Comparison of ENCODE assay signal across 18 cellular contexts in the genomic region with DNA sequence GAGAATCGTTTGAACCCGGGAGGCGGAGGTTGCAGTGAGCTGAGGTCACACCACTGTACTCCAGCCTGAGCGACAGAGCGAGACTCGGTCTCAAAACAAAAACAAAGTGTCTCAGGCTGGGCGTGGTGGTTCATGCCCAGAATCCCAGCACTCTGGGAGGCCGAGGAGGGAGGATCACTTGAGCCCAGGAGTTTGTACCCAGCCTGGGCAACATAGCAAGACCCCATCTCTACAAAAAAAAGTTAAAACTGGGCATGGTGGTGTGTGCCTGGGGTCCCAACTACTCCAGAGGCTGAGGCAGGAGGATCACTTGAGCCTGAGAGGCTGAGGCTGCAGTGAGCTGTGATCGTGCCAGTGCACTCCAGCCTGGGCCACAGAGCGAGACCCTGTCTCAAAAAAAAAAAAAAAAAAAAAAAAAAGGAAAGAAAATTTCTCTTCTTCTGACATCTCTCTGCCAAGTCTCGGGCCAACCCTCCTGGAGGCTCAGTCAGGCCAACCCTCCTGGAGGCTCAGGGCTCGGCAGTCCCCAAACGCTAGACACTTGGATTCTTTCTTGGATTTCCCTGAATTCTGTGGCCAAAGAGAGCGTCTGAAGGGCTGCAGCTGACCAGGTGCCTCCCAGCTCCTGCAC. TPM values are rescaled to one million over a fixed set of nuclear protein-coding genes. Genes with fewer than 3 reads are reported as not detected.
DNase-seq lines count a peak whose midpoint lies in the region; FAIRE-seq and TF ChIP-seq lines count a peak whose summit lies in the region.
"Had no signal": no experiment of that assay in that cellular context is flagged by ENCODE, and none has a peak within 500 bp of the region (broad histone marks: within the 10 kb centered on the region; RNA-seq: fewer than 3 reads in every experiment).

No MANE protein-coding gene starts in this region.

- H3K4me1 Mint-ChIP-seq in T-helper 2 cell treated with Interferon-gamma antibody and Interleukin-4, amounts not matched to agents 5 μg/mL and 100 μg/mL, for 36 hours (ENCODE audit: low read depth), result no peaks in the 10 kb centered on the region
- peaks cover 13% of the 10 kb centered on the region for H3K4me1 Mint-ChIP-seq in type B pancreatic cell (ENCODE audit: unreplicated experiment)
- H3K4me1 Mint-ChIP-seq in activated naive CD8-positive, alpha-beta T cell treated with anti-CD3 and anti-CD28 coated beads for 36 hours, result no peaks in the 10 kb centered on the region

- peak overlapping the region; percentile 45 for H3K27ac Mint-ChIP-seq in T-helper 2 cell treated with Interferon-gamma antibody and Interleukin-4, amounts not matched to agents 5 μg/mL and 100 μg/mL, for 36 hours
- H3K27ac Mint-ChIP-seq in type B pancreatic cell, result peak overlapping the region; percentile 90
- H3K27ac Mint-ChIP-seq in activated naive CD8-positive, alpha-beta T cell treated with anti-CD3 and anti-CD28 coated beads for 36 hours, result no peak overlapping the region

- DNase-seq in T-helper 2 cell treated with Interferon-gamma antibody and Interleukin-4, amounts not matched to agents 5 μg/mL and 100 μg/mL, for 36 hours (ENCODE audit: low spot score), result no peak
- DNase-seq in T-helper 2 cell, result no peak
- DNase-seq in kidney, result no peak
- no peak for DNase-seq in type B pancreatic cell (ENCODE audit: extremely low spot score, unreplicated experiment)
- no peak for DNase-seq in activated naive CD8-positive, alpha-beta T cell treated with anti-CD3 and anti-CD28 coated beads for 36 hours
- DNase-seq in NCI-H2081 (lab: John Stamatoyannopoulos, UW), result no peak
- DNase-seq in iPS-NIHi7 (ENCODE audit: extremely low spot score), result no peak
- DNase-seq: activated CD4-positive, alpha-beta T cell treated with anti-CD3 and anti-CD28 coated beads, Interleukin-2, amount 10 ng/mL, durations not matched to agents 7 days and 5 days; activated T-cell treated with anti-CD3 and anti-CD28 coated beads, Interleukin-2, amount 50 U/mL, for 4 hours; DMS 273 treated with DMSO at 0.1 percent for 48 hours; MM.1S; NCI-H2171; nucleus accumbens; testis had no signal

- H3K4me3 Mint-ChIP-seq in T-helper 2 cell treated with Interferon-gamma antibody and Interleukin-4, amounts not matched to agents 5 μg/mL and 100 μg/mL, for 36 hours, result peak overlapping the region; percentile 18
- H3K4me3 Mint-ChIP-seq in type B pancreatic cell, result peak overlapping the region; percentile 74
- no peak overlapping the region for H3K4me3 Mint-ChIP-seq in activated naive CD8-positive, alpha-beta T cell treated with anti-CD3 and anti-CD28 coated beads for 36 hours
- H3K4me3 Mint-ChIP-seq: activated T-cell treated with anti-CD3 and anti-CD28 coated beads, Interleukin-2, amount 50 U/mL, for 4 hours had no signal

- no peaks in the 10 kb centered on the region for H3K36me3 ChIP-seq in kidney (ENCODE audit: control insufficient read depth in 1 of 2, insufficient read depth in 2 of 2, low read length in 2 of 2)

- no peak overlapping the region for H3K4me3 ChIP-seq in kidney (ENCODE audit: low read length in 2 of 2)
- H3K4me3 ChIP-seq: gastroesophageal sphincter, testis had no signal

- no peaks in the 10 kb centered on the region for H3K9me3 ChIP-seq in kidney (ENCODE audit: control insufficient read depth in 1 of 2, low read length in 2 of 2)
- H3K9me3 ChIP-seq: gastroesophageal sphincter, testis had no signal

- peak overlapping the region; percentile 80 for H3K27ac ChIP-seq in VCaP
- peak overlapping the region; percentile 74 to 75 for H3K27ac ChIP-seq in kidney (ENCODE audit: low read depth in 2 of 2, low read length in 2 of 2)
- H3K27ac ChIP-seq: gastroesophageal sphincter, testis had no signal

- intact Hi-C loops in kidney (cut with DNase I), result no loop called here

- no peaks in the 10 kb centered on the region for H3K36me3 Mint-ChIP-seq in T-helper 2 cell treated with Interferon-gamma antibody and Interleukin-4, amounts not matched to agents 5 μg/mL and 100 μg/mL, for 36 hours (ENCODE audit: low read depth)
- no peaks in the 10 kb centered on the region for H3K36me3 Mint-ChIP-seq in type B pancreatic cell
- no peaks in the 10 kb centered on the region for H3K36me3 Mint-ChIP-seq in activated naive CD8-positive, alpha-beta T cell treated with anti-CD3 and anti-CD28 coated beads for 36 hours

- no peaks in the 10 kb centered on the region for H3K9me3 Mint-ChIP-seq in T-helper 2 cell treated with Interferon-gamma antibody and Interleukin-4, amounts not matched to agents 5 μg/mL and 100 μg/mL, for 36 hours
- H3K9me3 Mint-ChIP-seq in type B pancreatic cell, result no peaks in the 10 kb centered on the region
- H3K9me3 Mint-ChIP-seq in activated naive CD8-positive, alpha-beta T cell treated with anti-CD3 and anti-CD28 coated beads for 36 hours, result no peaks in the 10 kb centered on the region
- H3K9me3 Mint-ChIP-seq: activated CD4-positive, alpha-beta T cell treated with anti-CD3 and anti-CD28 coated beads, Interleukin-2, amount 10 ng/mL, durations not matched to agents 7 days and 5 days; activated T-cell treated with anti-CD3 and anti-CD28 coated beads, Interleukin-2, amount 50 U/mL, for 4 hours had no signal

- H3K4me1 ChIP-seq in kidney (ENCODE audit: control insufficient read depth in 1 of 2, insufficient read depth in 1 of 2, low read depth in 1 of 2, low read length in 2 of 2), result peaks cover 12 to 38% of the 10 kb centered on the region in 2 donors
- H3K4me1 ChIP-seq: testis had no signal

- no peaks in the 10 kb centered on the region for H3K27me3 Mint-ChIP-seq in T-helper 2 cell treated with Interferon-gamma antibody and Interleukin-4, amounts not matched to agents 5 μg/mL and 100 μg/mL, for 36 hours (ENCODE audit: low read depth)
- H3K27me3 Mint-ChIP-seq in type B pancreatic cell, result no peaks in the 10 kb centered on the region
- no peaks in the 10 kb centered on the region for H3K27me3 Mint-ChIP-seq in activated naive CD8-positive, alpha-beta T cell treated with anti-CD3 and anti-CD28 coated beads for 36 hours
- H3K27me3 Mint-ChIP-seq: activated CD4-positive, alpha-beta T cell treated with anti-CD3 and anti-CD28 coated beads, Interleukin-2, amount 10 ng/mL, durations not matched to agents 7 days and 5 days had no signal

- no peak for FAIRE-seq in kidney (lab: Jason Lieb, UNC)

- peak overlapping the region in 1 of 2 donors; percentile 69 for H3K9ac ChIP-seq in kidney (ENCODE audit: low read length in 2 of 2)

- TF ChIP-seq CTCF in VCaP (conservative IDR thresholded peaks at IDR 0.05) (no peak), kidney (IDR thresholded peaks at IDR 0.05; ENCODE audit: borderline replicate concordance, extremely low read depth, insufficient read depth) (no peak), type B pancreatic cell (conservative IDR thresholded peaks at IDR 0.05) (no peak)

RNA-seq across cellular contexts. Expression of a gene that starts 26.3 kb away (rescaled TPM):
- total RNA-seq in kidney (16.9 TPM), type B pancreatic cell (ENCODE audit: low replicate concordance) (83.0 and 124 TPM in 2 replicates)
- 5.6 TPM for polyA plus RNA-seq in kidney (ENCODE audit: insufficient read depth, low read depth, low replicate concordance)
- 10 to 100 TPM; 10.2 to 11.8 TPM for total RNA-seq in activated naive CD8-positive, alpha-beta T cell treated with anti-CD3 and anti-CD28 coated beads for 36 hours

RNA-seq across cellular contexts. Expression of a gene that starts 32.0 kb away (rescaled TPM):
- total RNA-seq in kidney (40.3 TPM), type B pancreatic cell (ENCODE audit: low replicate concordance) (59.5 and 65.4 TPM in 2 replicates)
- 77.2 TPM for polyA plus RNA-seq in kidney (ENCODE audit: insufficient read depth, low read depth, low replicate concordance)
- total RNA-seq in activated naive CD8-positive, alpha-beta T cell treated with anti-CD3 and anti-CD28 coated beads for 36 hours, result 100 to 1,000 TPM; 126 to 127 TPM

RNA-seq across cellular contexts. Expression of a gene that starts 35.0 kb away (rescaled TPM):
- 0.69 TPM for total RNA-seq in kidney
- not detected for polyA plus RNA-seq in kidney (ENCODE audit: insufficient read depth, low read depth, low replicate concordance)
- total RNA-seq in type B pancreatic cell (ENCODE audit: low replicate concordance), result 1.2 and 2.2 TPM in 2 replicates
- 10 to 100 TPM; 12.2 to 13.3 TPM for total RNA-seq in activated naive CD8-positive, alpha-beta T cell treated with anti-CD3 and anti-CD28 coated beads for 36 hours
- total RNA-seq: A172, gastroesophageal sphincter, left lobe of liver, testis had no signal

RNA-seq across cellular contexts. Expression of a gene that starts 39.1 kb away (rescaled TPM):
- total RNA-seq in kidney, result 71.4 TPM
- 47.4 TPM for polyA plus RNA-seq in kidney (ENCODE audit: insufficient read depth, low read depth, low replicate concordance)
- total RNA-seq in type B pancreatic cell (ENCODE audit: low replicate concordance), result 48.8 and 56.7 TPM in 2 replicates
- total RNA-seq in activated naive CD8-positive, alpha-beta T cell treated with anti-CD3 and anti-CD28 coated beads for 36 hours, result 10 to 100 TPM; 50.5 to 51.7 TPM

RNA-seq across cellular contexts. Expression of a gene that starts 48.1 kb away (rescaled TPM):
- total RNA-seq in kidney (0.44 TPM), type B pancreatic cell (ENCODE audit: low replicate concordance) (0.65 and 1.00 TPM in 2 replicates)
- polyA plus RNA-seq in kidney (ENCODE audit: insufficient read depth, low read depth, low replicate concordance), result 0.15 TPM
- total RNA-seq in activated naive CD8-positive, alpha-beta T cell treated with anti-CD3 and anti-CD28 coated beads for 36 hours, result not detected
- total RNA-seq: A172; activated CD4-positive, alpha-beta T cell treated with anti-CD3 and anti-CD28 coated beads, Interleukin-2, amount 10 ng/mL, durations not matched to agents 7 days and 5 days; gastroesophageal sphincter; left lobe of liver had no signal
